Comparison of ENCODE assay signal across 8 cellular contexts in genomic region chr1:88595355-88595754, GRCh38.
DNase-seq lines count a peak whose midpoint lies in the region; ATAC-seq lines count a peak whose summit lies in the region.

No MANE protein-coding gene starts in this region.

- no peak for DNase-seq in activated CD8-positive, alpha-beta memory T cell treated with anti-CD3 and anti-CD28 coated beads, Interleukin-2, amount 10 ng/mL, durations not matched to agents 7 days and 5 days
- DNase-seq in activated CD8-positive, alpha-beta memory T cell treated with anti-CD3 and anti-CD28 coated beads, Interleukin-2, amount 50 U/mL, for 48 hours, result no peak
- DNase-seq in SKM-1 (lab: John Stamatoyannopoulos, UW; ENCODE audit: unreplicated experiment) (peak; percentile 70), iris pigment epithelial cell (ENCODE audit: low read depth) (peak; percentile 61), MG63 (no peak), cerebellum (ENCODE audit: low spot score) (no peak)
- DNase-seq in activated CD8-positive, alpha-beta memory T cell treated with anti-CD3 and anti-CD28 coated beads, Interleukin-2, amount 50 U/mL, for 4 hours, result no peak

- H3K36me3 Mint-ChIP-seq in activated CD8-positive, alpha-beta memory T cell treated with anti-CD3 and anti-CD28 coated beads, Interleukin-2, amount 10 ng/mL, durations not matched to agents 7 days and 5 days, result no peaks in the 10 kb centered on the region

- no peaks in the 10 kb centered on the region for H3K36me3 ChIP-seq in MG63

- H3K4me1 Mint-ChIP-seq in activated CD8-positive, alpha-beta memory T cell treated with anti-CD3 and anti-CD28 coated beads, Interleukin-2, amount 10 ng/mL, durations not matched to agents 7 days and 5 days, result peaks cover 3% of the 10 kb centered on the region

- H3K27ac Mint-ChIP-seq in activated CD8-positive, alpha-beta memory T cell treated with anti-CD3 and anti-CD28 coated beads, Interleukin-2, amount 10 ng/mL, durations not matched to agents 7 days and 5 days, result no peak overlapping the region

- H3K27me3 ChIP-seq in MG63, result no peaks in the 10 kb centered on the region

- no peaks in the 10 kb centered on the region for H3K9me3 ChIP-seq in MG63

- H3K4me3 Mint-ChIP-seq in activated CD8-positive, alpha-beta memory T cell treated with anti-CD3 and anti-CD28 coated beads, Interleukin-2, amount 10 ng/mL, durations not matched to agents 7 days and 5 days, result no peak overlapping the region

- H3K27me3 Mint-ChIP-seq in activated CD8-positive, alpha-beta memory T cell treated with anti-CD3 and anti-CD28 coated beads, Interleukin-2, amount 10 ng/mL, durations not matched to agents 7 days and 5 days, result peaks cover 11% of the 10 kb centered on the region

- H3K9me3 Mint-ChIP-seq in activated CD8-positive, alpha-beta memory T cell treated with anti-CD3 and anti-CD28 coated beads, Interleukin-2, amount 10 ng/mL, durations not matched to agents 7 days and 5 days (ENCODE audit: low read depth), result no peaks in the 10 kb centered on the region

- CTCF ChIA-PET in activated CD8-positive, alpha-beta memory T cell treated with anti-CD3 and anti-CD28 coated beads, Interleukin-2, amount 10 ng/mL, durations not matched to agents 7 days and 5 days (lab: Charles Lee), result interaction anchor here (1.0 kb wide), 1 partner anchor 15 kb away, joined by 3 read pairs; no protein-coding TSS in a partner anchor

- H3K4me3 ChIP-seq in MG63, result no peak overlapping the region

- peak; percentile 42 for ATAC-seq in activated CD8-positive, alpha-beta memory T cell treated with anti-CD3 and anti-CD28 coated beads, Interleukin-2, amount 10 ng/mL, durations not matched to agents 7 days and 5 days
- ATAC-seq in HG03103 (IDR thresholded peaks at IDR 0.05; ENCODE audit: low read depth, unreplicated experiment), result peak; percentile 74

Comparison
In these comparisons a context has a peak if more than half of its experiments do, and no peak if none do; other contexts are left out.
1. DNase-seq: peak in SKM-1 (single experiment) and iris pigment epithelial cell (single experiment); none in activated CD8-positive, alpha-beta memory T cell treated with anti-CD3 and anti-CD28 coated beads, Interleukin-2, amount 10 ng/mL, durations not matched to agents 7 days and 5 days (single experiment), activated CD8-positive, alpha-beta memory T cell treated with anti-CD3 and anti-CD28 coated beads, Interleukin-2, amount 50 U/mL, for 48 hours (single experiment), MG63 (single experiment), cerebellum (single experiment) and activated CD8-positive, alpha-beta memory T cell treated with anti-CD3 and anti-CD28 coated beads, Interleukin-2, amount 50 U/mL, for 4 hours (single experiment).